In the genomic region with DNA sequence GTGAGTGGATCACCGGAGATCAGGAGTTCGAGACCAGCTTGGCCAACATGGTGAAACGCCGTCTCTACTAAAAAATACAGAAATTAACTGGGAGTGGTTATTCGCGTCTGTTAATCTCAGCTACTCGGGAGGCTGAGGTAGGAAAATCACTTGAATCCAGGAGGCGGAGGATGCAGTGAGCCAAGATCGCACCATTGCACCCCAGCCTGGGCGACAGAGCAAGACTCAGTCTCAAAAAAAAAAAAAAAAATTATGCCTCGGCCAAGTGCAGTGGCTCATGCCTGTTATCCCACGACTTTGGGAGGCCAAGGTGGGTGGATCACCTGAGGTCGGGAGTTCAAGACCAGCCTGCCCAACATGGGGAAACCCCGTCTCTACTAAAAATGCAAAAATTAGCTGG, we compare ENCODE assay signal across 2 cellular contexts. TPM values are rescaled to one million over a fixed set of nuclear protein-coding genes. Genes with fewer than 3 reads are reported as not detected.
"Had no signal": no experiment of that assay in that cellular context is flagged by ENCODE, and none has a peak within 500 bp of the region (broad histone marks: within the 10 kb centered on the region; RNA-seq: fewer than 3 reads in every experiment).

No MANE protein-coding gene starts in this region.

RNA-seq across cellular contexts. Expression of a gene that starts 49.8 kb away (rescaled TPM):
- total RNA-seq: HT1080, IMR-90 had no signal
